8 cellular contexts compared by ENCODE assay signal in the genomic region with DNA sequence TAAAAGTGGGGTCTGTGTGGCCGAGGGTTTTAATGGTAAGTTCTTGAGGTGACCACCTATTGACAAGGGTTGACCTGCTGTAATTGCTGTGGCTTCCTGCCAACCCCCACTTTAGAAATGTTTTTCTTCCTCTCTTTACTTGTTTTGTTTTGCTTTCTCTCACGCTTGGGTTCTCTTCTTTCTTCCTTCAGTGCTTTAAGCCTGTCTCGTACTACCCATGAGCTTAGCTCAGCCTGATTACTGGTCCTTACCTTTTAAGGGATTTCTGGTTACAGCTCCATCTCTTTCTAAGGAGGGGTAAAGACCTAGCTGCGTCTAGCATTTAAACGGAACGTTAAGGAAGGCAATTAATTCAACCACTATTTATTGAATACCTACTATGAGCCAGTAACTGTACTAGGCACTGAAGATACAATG. TPM values are rescaled to one million over a fixed set of nuclear protein-coding genes. Genes with fewer than 3 reads are reported as not detected.
DNase-seq lines count a peak whose midpoint lies in the region; ATAC-seq, FAIRE-seq and TF ChIP-seq lines count a peak whose summit lies in the region.

No MANE protein-coding gene starts in this region.

- H3K27ac ChIP-seq in HL-60 (replicated peaks) (peak overlapping the region; percentile 97), WERI-Rb-1 (peak overlapping the region; percentile 92)

- H3K9me3 Mint-ChIP-seq in glutamatergic neuron (ENCODE audit: unreplicated experiment): peaks cover 13% of the 10 kb centered on the region

- peak; percentile 29 for DNase-seq in GM03348 (ENCODE audit: low spot score)
- no peak for DNase-seq in HL-60 (ENCODE audit: low read depth in 1 of 2, low spot score in 1 of 2)
- peak; percentile 12 for DNase-seq in WERI-Rb-1
- DNase-seq in glutamatergic neuron: no peak
- peak; percentile 78 for DNase-seq in renal cortical epithelial cell (ENCODE audit: low read depth)
- DNase-seq in activated CD4-positive, alpha-beta T cell treated with anti-CD3 and anti-CD28 coated beads for 1 hour: no peak
- no peak for DNase-seq in D721Med (ENCODE audit: insufficient read length, low spot score)

- H3K36me3 Mint-ChIP-seq in glutamatergic neuron (ENCODE audit: unreplicated experiment): no peaks in the 10 kb centered on the region

- H3K9me3 ChIP-seq in WERI-Rb-1 (ENCODE audit: severe bottlenecking): no peaks in the 10 kb centered on the region

- peak overlapping the region; percentile 99 for H3K4me3 Mint-ChIP-seq in glutamatergic neuron (ENCODE audit: unreplicated experiment)

- H3K36me3 ChIP-seq in WERI-Rb-1: peaks cover 7% of the 10 kb centered on the region; the same call in 1 of the 2 replicates

- H3K27me3 ChIP-seq in HL-60 (ENCODE audit: insufficient read depth, poor library complexity, severe bottlenecking): no peaks in the 10 kb centered on the region
- H3K27me3 ChIP-seq in WERI-Rb-1 (ENCODE audit: insufficient read depth, low read depth, severe bottlenecking): no peaks in the 10 kb centered on the region

- ATAC-seq in GM21390 (IDR thresholded peaks at IDR 0.05; ENCODE audit: unreplicated experiment): peak; percentile 27

- H3K4me3 ChIP-seq in HL-60 (replicated peaks; ENCODE audit: insufficient read depth, low read length): peak overlapping the region; percentile 71
- peak overlapping the region; percentile 98 for H3K4me3 ChIP-seq in WERI-Rb-1 (ENCODE audit: low read depth, low read length)

- peak overlapping the region; percentile 95 for H3K27ac Mint-ChIP-seq in glutamatergic neuron (ENCODE audit: unreplicated experiment)

- H3K4me1 Mint-ChIP-seq in glutamatergic neuron (ENCODE audit: low read depth, unreplicated experiment): peaks cover 9% of the 10 kb centered on the region

- peaks cover 12% of the 10 kb centered on the region for H3K27me3 Mint-ChIP-seq in glutamatergic neuron (ENCODE audit: unreplicated experiment)

- TF ChIP-seq CTCF in HL-60 (IDR thresholded peaks at IDR 0.05; ENCODE audit: insufficient read depth, low read length) (no peak), WERI-Rb-1 (IDR thresholded peaks at IDR 0.05; ENCODE audit: low read depth, low read length) (no peak), glutamatergic neuron (IDR thresholded peaks at IDR 0.05; ENCODE audit: partially characterized antibody, unreplicated experiment) (no peak), D721Med (IDR thresholded peaks at IDR 0.05; ENCODE audit: insufficient read depth, missing control alignments) (no peak)

- FAIRE-seq in D721Med (lab: Jason Lieb, UNC): no peak

RNA-seq across cellular contexts. Expression of a gene that starts 0.7 kb away (rescaled TPM):
- total RNA-seq in glutamatergic neuron (ENCODE audit: unreplicated experiment) (56.8 TPM), renal cortical epithelial cell (72.6 and 99.8 TPM in 2 replicates)

Comparison
In these comparisons a context has a peak if more than half of its experiments do, and no peak if none do; other contexts are left out.
1. DNase-seq: peak in GM03348 (single experiment), WERI-Rb-1 (single experiment) and renal cortical epithelial cell (single experiment); none in HL-60 (0 of 2), glutamatergic neuron (single experiment), activated CD4-positive, alpha-beta T cell treated with anti-CD3 and anti-CD28 coated beads for 1 hour (single experiment) and D721Med (single experiment).